ENCODE assay signal across 1 cellular context in genomic region chr5:108380531-108381021, GRCh38.
A peak's percentile ranks its signal among the peaks of the same experiment; 100 is the strongest.
TF ChIP-seq lines count a peak whose summit lies in the region.

No MANE protein-coding gene starts in this region.

TF ChIP-seq in HEK293, 187 proteins besides CTCF, POLR2A, EP300 and RAD21 (continued from another document):
- TF ChIP-seq PATZ1 (tag by site-specific recombination; IDR thresholded peaks at IDR 0.05) (peak; percentile 89), ZBTB10 (tag by site-specific recombination; IDR thresholded peaks at IDR 0.05) (0 out of 2 replicates have a peak, but pooled peaks have one; percentile 68), ZNF140 (tag by site-specific recombination; IDR thresholded peaks at IDR 0.05) (no peak), ZNF423 (tag by site-specific recombination; IDR thresholded peaks at IDR 0.05) (peak; percentile 48), ZNF610 (tag by site-specific recombination; IDR thresholded peaks at IDR 0.05; ENCODE audit: borderline replicate concordance) (peak; percentile 28; the same call in 1 of the 2 replicates), GLIS1 (tag by site-specific recombination; IDR thresholded peaks at IDR 0.05) (peak; percentile 56), ZBTB17 (tag by site-specific recombination; IDR thresholded peaks at IDR 0.05) (0 out of 2 replicates have a peak, but pooled peaks have one; percentile 19), KLF16 (tag by site-specific recombination; IDR thresholded peaks at IDR 0.05) (peak; percentile 49; the same call in 1 of the 2 replicates), HIC1 (tag by site-specific recombination; IDR thresholded peaks at IDR 0.05) (peak; percentile 34; the same call in 1 of the 2 replicates), ZBTB6 (tag by site-specific recombination; IDR thresholded peaks at IDR 0.05) (0 out of 2 replicates have a peak, but pooled peaks have one; percentile 11), ZNF501 (tag by site-specific recombination; IDR thresholded peaks at IDR 0.05) (0 out of 2 replicates have a peak, but pooled peaks have one; percentile 45), INSM2 (tag by site-specific recombination; IDR thresholded peaks at IDR 0.05) (no peak), SP7 (tag by site-specific recombination; IDR thresholded peaks at IDR 0.05) (peak; percentile 35; the same call in 1 of the 2 replicates), ZNF24 (tag by site-specific recombination; IDR thresholded peaks at IDR 0.05) (no peak), KLF7 (tag by site-specific recombination; IDR thresholded peaks at IDR 0.05; ENCODE audit: borderline replicate concordance) (0 out of 2 replicates have a peak, but pooled peaks have one; percentile 32), ZNF76 (tag by site-specific recombination; IDR thresholded peaks at IDR 0.05; ENCODE audit: borderline replicate concordance, low read depth) (peak; percentile 94), SP2 (tag by site-specific recombination; IDR thresholded peaks at IDR 0.05) (peak; percentile 75), SP3 (tag by site-specific recombination; IDR thresholded peaks at IDR 0.05) (peak; percentile 90), ZNF311 (tag by site-specific recombination; IDR thresholded peaks at IDR 0.05; ENCODE audit: borderline replicate concordance) (no peak), ZBTB48 (tag by site-specific recombination; IDR thresholded peaks at IDR 0.05) (peak; percentile 58; the same call in 1 of the 2 replicates), ZNF777 (tag by site-specific recombination; IDR thresholded peaks at IDR 0.05; ENCODE audit: borderline replicate concordance) (peak; percentile 33; the same call in 1 of the 2 replicates), ZNF335 (tag by site-specific recombination; conservative IDR thresholded peaks at IDR 0.05) (peak; percentile 66), ZSCAN5A (tag by site-specific recombination; IDR thresholded peaks at IDR 0.05) (no peak), ZNF843 (tag by site-specific recombination; IDR thresholded peaks at IDR 0.05) (no peak), ZBTB20 (tag by site-specific recombination; IDR thresholded peaks at IDR 0.05) (peak; percentile 77), ZFP41 (tag by site-specific recombination; IDR thresholded peaks at IDR 0.05; ENCODE audit: borderline replicate concordance) (no peak)
